Comparison of ENCODE assay signal across 1 cellular context in genomic region chr12:113469224-113469652, GRCh38.
TF ChIP-seq lines count a peak whose summit lies in the region.

No MANE protein-coding gene starts in this region.

TF ChIP-seq in neural cell, 6 proteins besides CTCF, POLR2A, EP300 and RAD21 (continued from another document):
- TF ChIP-seq, protein P1, sequence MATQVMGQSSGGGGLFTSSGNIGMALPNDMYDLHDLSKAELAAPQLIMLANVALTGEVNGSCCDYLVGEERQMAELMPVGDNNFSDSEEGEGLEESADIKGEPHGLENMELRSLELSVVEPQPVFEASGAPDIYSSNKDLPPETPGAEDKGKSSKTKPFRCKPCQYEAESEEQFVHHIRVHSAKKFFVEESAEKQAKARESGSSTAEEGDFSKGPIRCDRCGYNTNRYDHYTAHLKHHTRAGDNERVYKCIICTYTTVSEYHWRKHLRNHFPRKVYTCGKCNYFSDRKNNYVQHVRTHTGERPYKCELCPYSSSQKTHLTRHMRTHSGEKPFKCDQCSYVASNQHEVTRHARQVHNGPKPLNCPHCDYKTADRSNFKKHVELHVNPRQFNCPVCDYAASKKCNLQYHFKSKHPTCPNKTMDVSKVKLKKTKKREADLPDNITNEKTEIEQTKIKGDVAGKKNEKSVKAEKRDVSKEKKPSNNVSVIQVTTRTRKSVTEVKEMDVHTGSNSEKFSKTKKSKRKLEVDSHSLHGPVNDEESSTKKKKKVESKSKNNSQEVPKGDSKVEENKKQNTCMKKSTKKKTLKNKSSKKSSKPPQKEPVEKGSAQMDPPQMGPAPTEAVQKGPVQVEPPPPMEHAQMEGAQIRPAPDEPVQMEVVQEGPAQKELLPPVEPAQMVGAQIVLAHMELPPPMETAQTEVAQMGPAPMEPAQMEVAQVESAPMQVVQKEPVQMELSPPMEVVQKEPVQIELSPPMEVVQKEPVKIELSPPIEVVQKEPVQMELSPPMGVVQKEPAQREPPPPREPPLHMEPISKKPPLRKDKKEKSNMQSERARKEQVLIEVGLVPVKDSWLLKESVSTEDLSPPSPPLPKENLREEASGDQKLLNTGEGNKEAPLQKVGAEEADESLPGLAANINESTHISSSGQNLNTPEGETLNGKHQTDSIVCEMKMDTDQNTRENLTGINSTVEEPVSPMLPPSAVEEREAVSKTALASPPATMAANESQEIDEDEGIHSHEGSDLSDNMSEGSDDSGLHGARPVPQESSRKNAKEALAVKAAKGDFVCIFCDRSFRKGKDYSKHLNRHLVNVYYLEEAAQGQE (IDR thresholded peaks at IDR 0.05; ENCODE audit: borderline replicate concordance), result no peak
- TF ChIP-seq SMC3 (conservative IDR thresholded peaks at IDR 0.05; ENCODE audit: poor library complexity) (no peak), MXI1 (conservative IDR thresholded peaks at IDR 0.05; ENCODE audit: poor library complexity, severe bottlenecking) (no peak), POLR2AphosphoS5 (IDR thresholded peaks at IDR 0.05) (no peak), TAF1 (IDR thresholded peaks at IDR 0.05; ENCODE audit: low read depth) (no peak)
